ENCODE assay signal across 9 cellular contexts in the genomic region with DNA sequence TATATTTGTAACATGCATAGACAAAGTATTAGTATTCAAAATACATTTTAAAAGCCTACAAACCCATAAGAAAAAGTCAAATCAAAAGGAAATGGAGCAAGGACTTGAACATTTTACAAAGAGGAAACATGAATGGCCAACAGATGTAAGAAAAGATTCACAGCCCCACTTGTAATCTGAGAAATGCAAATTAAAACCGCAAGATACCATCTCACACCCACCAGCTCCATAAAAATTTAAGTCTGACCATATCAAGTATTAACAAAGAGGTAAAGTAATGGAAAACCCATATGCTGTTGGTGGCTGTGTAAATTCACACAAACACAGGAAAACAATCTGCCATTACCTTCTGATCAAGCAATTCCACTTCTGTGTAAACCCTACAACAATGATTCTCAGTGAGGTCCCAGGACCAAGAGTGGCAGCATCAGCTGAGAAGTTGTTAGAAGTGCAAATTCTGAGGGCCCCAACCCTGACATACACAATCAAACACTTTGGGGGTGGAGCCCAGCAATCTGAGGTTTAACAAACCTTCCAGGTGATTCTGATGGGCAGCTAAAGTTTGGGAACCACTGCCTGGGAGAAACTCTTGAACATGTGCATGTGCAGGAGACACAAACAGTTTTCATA. TPM values are rescaled to one million over a fixed set of nuclear protein-coding genes. Genes with fewer than 3 reads are reported as not detected.
DNase-seq lines count a peak whose midpoint lies in the region; ATAC-seq and TF ChIP-seq lines count a peak whose summit lies in the region.
"Had no signal": no experiment of that assay in that cellular context is flagged by ENCODE, and none has a peak within 500 bp of the region (broad histone marks: within the 10 kb centered on the region; RNA-seq: fewer than 3 reads in every experiment).

No MANE protein-coding gene starts in this region.

- H3K4me3 ChIP-seq in cardiac muscle cell (no peak overlapping the region), coronary artery (no peak overlapping the region), tibial nerve (no peak overlapping the region)

- no peak for TF ChIP-seq CTCF in cardiac muscle cell (IDR thresholded peaks at IDR 0.05; ENCODE audit: low read depth, low read length)
- TF ChIP-seq CTCF in coronary artery (IDR thresholded peaks at IDR 0.05) = no peak
- TF ChIP-seq CTCF in tibial nerve (IDR thresholded peaks at IDR 0.05) = no peak

- ATAC-seq in sciatic nerve = no peak

- H3K27me3 ChIP-seq in cardiac muscle cell (no peaks in the 10 kb centered on the region), tibial nerve (no peaks in the 10 kb centered on the region)

- H3K27ac ChIP-seq in cardiac muscle cell (peak overlapping the region; percentile 57), coronary artery (peak overlapping the region; percentile 12 to 21), tibial nerve (peak overlapping the region in 3 of 4 donors; percentile 32 to 72 (median 67))

- H3K4me1 ChIP-seq in cardiac muscle cell (ENCODE audit: low read depth) (peaks cover 10% of the 10 kb centered on the region), tibial nerve (peaks cover 0 to 75% (median 37%) of the 10 kb centered on the region in 4 donors)

- WGBS in tibial nerve, 2 donors = 18 to 20% methylated on average over 1 of the region's 1 CpG

- DNase-seq in cardiac muscle cell (ENCODE audit: low read depth in 1 of 2, low spot score in 1 of 2) = peak in 1 of 2 donors; percentile 33
- DNase-seq in cardiac septum (ENCODE audit: low spot score) = no peak
- DNase-seq in LHCN-M2 (ENCODE audit: low read depth) = peak; percentile 75
- no peak for DNase-seq in coronary artery (ENCODE audit: low spot score)
- no peak for DNase-seq in tibial nerve (ENCODE audit: low spot score in 2 of 2)
- no peak for DNase-seq in sciatic nerve (ENCODE audit: low spot score)
- DNase-seq in NCI-H510A treated with DMSO at 0.1 percent for 48 hours (lab: John Stamatoyannopoulos, UW) = no peak
- no peak for DNase-seq in activated CD4-positive, CD25-positive, alpha-beta regulatory T cell (lab: John Stamatoyannopoulos, UW)

- H3K36me3 ChIP-seq in cardiac muscle cell (no peaks in the 10 kb centered on the region), tibial nerve (peaks cover 0 to 32% (median 0%) of the 10 kb centered on the region in 3 donors)

- TF ChIP-seq POLR2A in tibial nerve (IDR thresholded peaks at IDR 0.05) = no peak

- TF ChIP-seq EP300 in tibial nerve (IDR thresholded peaks at IDR 0.05) = no peak

- H3K9me3 ChIP-seq in cardiac muscle cell (ENCODE audit: low read depth) (no peaks in the 10 kb centered on the region), tibial nerve (no peaks in the 10 kb centered on the region)

- intact Hi-C loops in cardiac septum (cut with DNase I) = no loop called here
- intact Hi-C loops in sciatic nerve (cut with DNase I) = no loop called here

RNA-seq across cellular contexts. Expression of gene BCL2L1, which starts 30.9 kb away (rescaled TPM):
- total RNA-seq in cardiac muscle cell (74.6 and 81.2 TPM in 2 replicates), cardiac septum (42.5 TPM), LHCN-M2 (2014; rRNA removed) (328 and 368 TPM in 2 replicates), tibial nerve (100 to 1,000 TPM; 105 to 138 (median 119) TPM), sciatic nerve (112 TPM)
- 37.8 and 40.5 TPM in 2 replicates for polyA plus RNA-seq in cardiac muscle cell
- 240 TPM for polyA plus RNA-seq in LHCN-M2 (2012)

RNA-seq across cellular contexts. Expression of gene TPX2, which starts 47.3 kb away (rescaled TPM):
- total RNA-seq in cardiac muscle cell (15.2 and 120 TPM in 2 replicates), cardiac septum (0.78 TPM), LHCN-M2 (2014; rRNA removed) (188 and 191 TPM in 2 replicates), tibial nerve (1 to 10 TPM in 1 of 4 donors, under 1 TPM in 3; 0.21 to 2.7 (median 0.40) TPM), sciatic nerve (0.71 TPM)
- 12.3 and 91.0 TPM in 2 replicates for polyA plus RNA-seq in cardiac muscle cell
- polyA plus RNA-seq in LHCN-M2 (2012) = 62.4 TPM

RNA-seq across cellular contexts. Expression of gene COX4I2, which starts 54.0 kb away (rescaled TPM):
- not detected in 2 replicates for total RNA-seq in cardiac muscle cell
- 0.81 and 0.97 TPM in 2 replicates for polyA plus RNA-seq in cardiac muscle cell
- 11.3 TPM for total RNA-seq in cardiac septum
- not detected in 2 replicates for total RNA-seq in LHCN-M2 (2014; rRNA removed)
- not detected for polyA plus RNA-seq in LHCN-M2 (2012)
- 1 to 10 TPM in 3 of 4 donors, not detected in 1; 1.6 to 8.2 (median 4.2) TPM for total RNA-seq in tibial nerve
- 8.3 TPM for total RNA-seq in sciatic nerve
- total RNA-seq: T-helper 1 cell treated with Interleukin-12 subunit alpha and Interleukin-12 subunit beta and Interleukin-4 antibody, amounts not matched to agents 30 ng/mL and 1 ng/mL, for 36 hours had no signal

Comparison
In these comparisons a context has a peak if more than half of its experiments do, and no peak if none do; other contexts are left out.
1. H3K27ac ChIP-seq: peak in every context shown above with its lines; median percentile 67 in tibial nerve; 57 in cardiac muscle cell; 16 in coronary artery.